9 cellular contexts compared by ENCODE assay signal in genomic region chr6:21188505-21189223, GRCh38.
DNase-seq lines count a peak whose midpoint lies in the region; ATAC-seq and TF ChIP-seq lines count a peak whose summit lies in the region.
"Had no signal": no experiment of that assay in that cellular context is flagged by ENCODE, and none has a peak within 500 bp of the region (broad histone marks: within the 10 kb centered on the region; RNA-seq: fewer than 3 reads in every experiment).

No MANE protein-coding gene starts in this region.

- no peaks in the 10 kb centered on the region for H3K4me1 ChIP-seq in esophagus (ENCODE audit: control insufficient read depth in 2 of 2, insufficient read depth in 2 of 2, low read length in 1 of 2)
- H3K4me1 ChIP-seq in HAP-1 = peaks cover 28% of the 10 kb centered on the region
- H3K4me1 ChIP-seq in ovary (ENCODE audit: insufficient read depth) = peaks cover 6% of the 10 kb centered on the region

- H3K27ac Mint-ChIP-seq in T-cell = no peak overlapping the region

- H3K27ac ChIP-seq in esophagus (ENCODE audit: low read depth in 2 of 2, low read length in 1 of 2) (peak overlapping the region; percentile 7 to 67), ovary (no peak overlapping the region)

- H3K4me1 Mint-ChIP-seq in T-cell = peaks cover 0 to 18% (median 16%) of the 10 kb centered on the region in 3 donors

- CTCF ChIA-PET in T-cell (lab: Charles Lee) = interaction anchor here in 1 of 2 donors (0.5 kb wide), 1 partner anchor 660 kb away, joined by 6 read pairs; no protein-coding TSS in a partner anchor

- H3K4me3 ChIP-seq in GM08714 (ENCODE audit: low read length) = peak overlapping the region; percentile 39; the same call in 1 of the 2 replicates
- no peak overlapping the region for H3K4me3 ChIP-seq in esophagus (ENCODE audit: low read depth in 1 of 2, low read length in 2 of 2)
- H3K4me3 ChIP-seq in HAP-1 = no peak overlapping the region
- no peak overlapping the region for H3K4me3 ChIP-seq in ovary

- peaks cover 13% of the 10 kb centered on the region for H3K36me3 Mint-ChIP-seq in T-cell

- WGBS in esophagus, 2 donors = 44 to 58% methylated on average over 9 of the region's 9 CpGs
- 78 to 83% (median 81%) methylated on average over 9 of the region's 9 CpGs for WGBS in ovary, 3 donors

- TF ChIP-seq CTCF in ovary (IDR thresholded peaks at IDR 0.05) = no peak

- no peaks in the 10 kb centered on the region for H3K36me3 ChIP-seq in esophagus (ENCODE audit: control insufficient read depth in 2 of 2, insufficient read depth in 2 of 2, low read length in 1 of 2)
- no peaks in the 10 kb centered on the region for H3K36me3 ChIP-seq in HAP-1 (replicated peaks)
- H3K36me3 ChIP-seq in ovary = no peaks in the 10 kb centered on the region

- ATAC-seq in HG02623 (IDR thresholded peaks at IDR 0.05; ENCODE audit: unreplicated experiment) (peak; percentile 37), T-cell (replicated peaks in 1 of 4) (no peak)

- POLR2A ChIA-PET in T-cell (lab: Charles Lee) = no interaction called here

- in situ Hi-C loops in HAP-1 (cut with MboI; ENCODE audit: low sequenced_read_pairs) = no loop called here

- H3K27me3 Mint-ChIP-seq in T-cell = no peaks in the 10 kb centered on the region

- intact Hi-C loops in ovary (cut with DNase I) = no loop called here

- no peak overlapping the region for H3K4me3 Mint-ChIP-seq in T-cell

- no peak for TF ChIP-seq POLR2A in ovary (IDR thresholded peaks at IDR 0.05)

- H3K27me3 ChIP-seq in esophagus (ENCODE audit: control insufficient read depth in 1 of 2, insufficient read depth in 2 of 2, low read length in 2 of 2) = no peaks in the 10 kb centered on the region
- no peaks in the 10 kb centered on the region for H3K27me3 ChIP-seq in HAP-1 (ENCODE audit: low read depth)
- H3K27me3 ChIP-seq in ovary = no peaks in the 10 kb centered on the region

- DNase-seq in NCI-H2196 treated with DMSO at 0.1 percent for 48 hours (lab: John Stamatoyannopoulos, UW; ENCODE audit: unreplicated experiment) (peak; percentile 34), T-cell (no peak), germinal center (ENCODE audit: low spot score) (no peak), HAP-1 (ENCODE audit: low spot score in 2 of 2) (no peak), ovary (no peak)
- DNase-seq: anterior cingulate cortex had no signal

- H3K9me3 ChIP-seq in esophagus (ENCODE audit: control insufficient read depth in 2 of 2, insufficient read depth in 1 of 2, low read depth in 1 of 2, low read length in 1 of 2) = no peaks in the 10 kb centered on the region
- H3K9me3 ChIP-seq in HAP-1 = no peaks in the 10 kb centered on the region
- H3K9me3 ChIP-seq in ovary = no peaks in the 10 kb centered on the region

- H3K9me3 Mint-ChIP-seq in T-cell = peaks cover 0 to 3% (median 0%) of the 10 kb centered on the region in 3 donors

- no peak for TF ChIP-seq EP300 in ovary (IDR thresholded peaks at IDR 0.05)

Comparison
In these comparisons a context has a peak if more than half of its experiments do, and no peak if none do; other contexts are left out.
1. H3K27ac ChIP-seq: peak in esophagus (2 of 2); none in ovary (0 of 2).